18 cellular contexts compared by ENCODE assay signal in the genomic region with DNA sequence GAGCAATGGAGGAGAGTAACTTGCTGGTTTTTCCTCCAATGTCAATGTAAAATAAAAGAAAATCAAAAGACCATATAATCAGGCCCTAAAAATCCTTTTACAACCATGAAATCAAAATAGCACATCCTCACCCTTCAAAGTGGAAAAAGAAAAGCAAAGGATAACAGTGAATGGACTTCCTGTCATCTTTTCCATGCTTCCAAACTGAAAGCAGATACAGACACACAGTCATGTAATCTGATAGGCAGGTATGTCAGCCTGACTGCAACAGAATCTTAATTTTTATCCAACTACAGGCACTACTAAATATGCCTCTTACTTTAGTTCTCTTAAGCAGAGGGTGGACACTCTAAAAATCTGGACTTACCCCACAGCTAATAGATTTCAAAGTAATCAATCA.
"Had no signal": no experiment of that assay in that cellular context is flagged by ENCODE, and none has a peak within 500 bp of the region (broad histone marks: within the 10 kb centered on the region; RNA-seq: fewer than 3 reads in every experiment).

No MANE protein-coding gene starts in this region.

- H3K4me2 ChIP-seq: hepatocyte had no signal

- H3K27ac ChIP-seq: foreskin keratinocyte, hepatocyte, neutrophil, right atrium auricular region, sigmoid colon, suprapubic skin, thyroid gland had no signal

- ATAC-seq: foreskin keratinocyte; left lobe of liver; naive thymus-derived CD8-positive, alpha-beta T cell had no signal

- FAIRE-seq: colon, endothelial cell of umbilical vein, small intestine, urothelium cell line had no signal

- H2AFZ ChIP-seq: hepatocyte had no signal

- H3K4me1 ChIP-seq: foreskin keratinocyte, right atrium auricular region, sigmoid colon, suprapubic skin, thyroid gland had no signal

- H3K9me3 ChIP-seq: neutrophil, right atrium auricular region, sigmoid colon, suprapubic skin, thyroid gland had no signal

- DNase-seq: erythroblast; foreskin keratinocyte; mammary epithelial cell; naive thymus-derived CD8-positive, alpha-beta T cell; posterior cingulate gyrus; sigmoid colon; small intestine; stimulated activated CD4-positive, alpha-beta T cell treated with anti-CD3 and anti-CD28 coated beads, Interleukin-12 subunit alpha, Interleukin-12 subunit beta, amount 100 ng/mL, for 4 hours; stimulated activated naive CD4-positive, alpha-beta T cell; thyroid gland had no signal

- H3K4me3 ChIP-seq: hepatocyte, right atrium auricular region, sigmoid colon, suprapubic skin, thyroid gland had no signal

- H3K79me2 ChIP-seq: hepatocyte had no signal

- H3K27me3 ChIP-seq: foreskin keratinocyte, hepatocyte, neutrophil, right atrium auricular region, sigmoid colon, suprapubic skin, thyroid gland had no signal
